ENCODE assay signal across 9 cellular contexts in genomic region chr5:181052526-181052927, GRCh38. TPM values are rescaled to one million over a fixed set of nuclear protein-coding genes. Genes with fewer than 3 reads are reported as not detected.
DNase-seq lines count a peak whose midpoint lies in the region; ATAC-seq, FAIRE-seq and TF ChIP-seq lines count a peak whose summit lies in the region.
"Had no signal": no experiment of that assay in that cellular context is flagged by ENCODE, and none has a peak within 500 bp of the region (broad histone marks: within the 10 kb centered on the region; RNA-seq: fewer than 3 reads in every experiment).

No MANE protein-coding gene starts in this region.

- peaks cover 94% of the 10 kb centered on the region for H3K27me3 ChIP-seq in transverse colon

- peak overlapping the region in 3 of 4 donors; percentile 36 to 60 (median 55) for H3K4me3 ChIP-seq in transverse colon

- no peak for ATAC-seq in activated CD8-positive, alpha-beta memory T cell treated with anti-CD3 and anti-CD28 coated beads, Interleukin-2, amount 10 ng/mL, durations not matched to agents 7 days and 5 days
- ATAC-seq in omental fat pad (ENCODE audit: low FRiP score): no peak

- TF ChIP-seq POLR2A in transverse colon (IDR thresholded peaks at IDR 0.05): no peak

- H3K4me3 Mint-ChIP-seq in activated CD8-positive, alpha-beta memory T cell treated with anti-CD3 and anti-CD28 coated beads, Interleukin-2, amount 10 ng/mL, durations not matched to agents 7 days and 5 days: peak overlapping the region; percentile 51

- TF ChIP-seq CTCF in transverse colon (IDR thresholded peaks at IDR 0.05) (no peak), omental fat pad (IDR thresholded peaks at IDR 0.05) (no peak)

- no peak for FAIRE-seq in RCC 7860 (lab: Jason Lieb, UNC)

- H3K4me1 ChIP-seq in transverse colon: peaks cover 6 to 19% (median 16%) of the 10 kb centered on the region in 4 donors

- WGBS in transverse colon (ENCODE audit: low coverage in 1 of 2), 2 donors: 6% methylated on average over 39 of the region's 42 CpGs; no CpG with 5 or more reads in 1 of the 2 donors

- no peak overlapping the region for H3K27ac Mint-ChIP-seq in activated CD8-positive, alpha-beta memory T cell treated with anti-CD3 and anti-CD28 coated beads, Interleukin-2, amount 10 ng/mL, durations not matched to agents 7 days and 5 days

- no peak for TF ChIP-seq EP300 in transverse colon (IDR thresholded peaks at IDR 0.05; ENCODE audit: low read depth)

- no peaks in the 10 kb centered on the region for H3K36me3 ChIP-seq in transverse colon

- intact Hi-C loops in transverse colon (cut with DNase I; ENCODE audit: low total_unique reads): no loop called here

- peaks cover 10% of the 10 kb centered on the region for H3K4me1 Mint-ChIP-seq in activated CD8-positive, alpha-beta memory T cell treated with anti-CD3 and anti-CD28 coated beads, Interleukin-2, amount 10 ng/mL, durations not matched to agents 7 days and 5 days

- in situ Hi-C loops in transverse colon (cut with MboI; ENCODE audit: low pct_ligation_motif_present in 1 of 4, low pct_unique_long_range_greater_than_20kb in 1 of 4, low sequenced_read_pairs in 3 of 4): no loop called here

- CTCF ChIA-PET in activated CD8-positive, alpha-beta memory T cell treated with anti-CD3 and anti-CD28 coated beads, Interleukin-2, amount 10 ng/mL, durations not matched to agents 7 days and 5 days (lab: Charles Lee): no interaction called here

- peaks cover 74% of the 10 kb centered on the region for H3K27me3 Mint-ChIP-seq in activated CD8-positive, alpha-beta memory T cell treated with anti-CD3 and anti-CD28 coated beads, Interleukin-2, amount 10 ng/mL, durations not matched to agents 7 days and 5 days

- H3K36me3 Mint-ChIP-seq in activated CD8-positive, alpha-beta memory T cell treated with anti-CD3 and anti-CD28 coated beads, Interleukin-2, amount 10 ng/mL, durations not matched to agents 7 days and 5 days: peaks cover 4% of the 10 kb centered on the region

- no peak overlapping the region for H3K27ac ChIP-seq in transverse colon

- H3K9me3 Mint-ChIP-seq in activated CD8-positive, alpha-beta memory T cell treated with anti-CD3 and anti-CD28 coated beads, Interleukin-2, amount 10 ng/mL, durations not matched to agents 7 days and 5 days (ENCODE audit: low read depth): no peaks in the 10 kb centered on the region

- H3K9me3 ChIP-seq in transverse colon: no peaks in the 10 kb centered on the region

- peak; percentile 42 for DNase-seq in activated CD8-positive, alpha-beta memory T cell treated with anti-CD3 and anti-CD28 coated beads, Interleukin-2, amount 10 ng/mL, durations not matched to agents 7 days and 5 days
- DNase-seq in activated CD8-positive, alpha-beta memory T cell treated with anti-CD3 and anti-CD28 coated beads, Interleukin-2, amount 50 U/mL, for 4 hours: no peak
- DNase-seq in activated naive CD4-positive, alpha-beta T cell treated with anti-CD3 and anti-CD28 coated beads, Interleukin-2, amount 50 U/mL, for 16 hours: peak; percentile 24
- DNase-seq in iris pigment epithelial cell (ENCODE audit: low read depth): peak; percentile 20
- no peak for DNase-seq in transverse colon
- no peak for DNase-seq in RCC 7860 (ENCODE audit: low spot score)
- no peak for DNase-seq in omental fat pad (ENCODE audit: low spot score)
- no peak for DNase-seq in NCI-H446 (lab: John Stamatoyannopoulos, UW)

RNA-seq across cellular contexts. Expression of gene BTNL9, which starts 12.5 kb away (rescaled TPM):
- not detected for total RNA-seq in activated CD8-positive, alpha-beta memory T cell treated with anti-CD3 and anti-CD28 coated beads, Interleukin-2, amount 10 ng/mL, durations not matched to agents 7 days and 5 days
- total RNA-seq in transverse colon: 10 to 100 TPM in 3 of 4 donors, 1 to 10 TPM in 1; 2.5 to 96.5 (median 15.4) TPM
- total RNA-seq in omental fat pad: 100 to 1,000 TPM in 3 of 4 donors, 10 to 100 TPM in 1; 42.0 to 649 (median 160) TPM
- total RNA-seq: T-helper 2 cell treated with Interferon-gamma antibody and Interleukin-4, amounts not matched to agents 100 ng/mL and 5 ng/mL, for 36 hours had no signal

Comparison
In these comparisons a context has a peak if more than half of its experiments do, and no peak if none do; other contexts are left out.
1. DNase-seq: peak in activated CD8-positive, alpha-beta memory T cell treated with anti-CD3 and anti-CD28 coated beads, Interleukin-2, amount 10 ng/mL, durations not matched to agents 7 days and 5 days (single experiment), activated naive CD4-positive, alpha-beta T cell treated with anti-CD3 and anti-CD28 coated beads, Interleukin-2, amount 50 U/mL, for 16 hours (single experiment) and iris pigment epithelial cell (single experiment); none in activated CD8-positive, alpha-beta memory T cell treated with anti-CD3 and anti-CD28 coated beads, Interleukin-2, amount 50 U/mL, for 4 hours (single experiment), transverse colon (single experiment), RCC 7860 (single experiment), omental fat pad (single experiment) and NCI-H446 (0 of 2).